10 cellular contexts compared by ENCODE assay signal in genomic region chr7:112995091-112995824, GRCh38.
DNase-seq lines count a peak whose midpoint lies in the region; ATAC-seq and TF ChIP-seq lines count a peak whose summit lies in the region.
"Had no signal": no experiment of that assay in that cellular context is flagged by ENCODE, and none has a peak within 500 bp of the region (broad histone marks: within the 10 kb centered on the region; RNA-seq: fewer than 3 reads in every experiment).

No MANE protein-coding gene starts in this region.

- peaks cover 8% of the 10 kb centered on the region in 2 donors for H3K4me1 ChIP-seq in thoracic aorta (ENCODE audit: control insufficient read depth in 1 of 2, low read depth in 2 of 2)

- H3K4me3 ChIP-seq in thoracic aorta: peak overlapping the region; percentile 22

- no peaks in the 10 kb centered on the region for H3K9me3 ChIP-seq in thoracic aorta

- H3K27ac ChIP-seq in thoracic aorta: peak overlapping the region; percentile 11 to 48

- DNase-seq in HK-2 (ENCODE audit: unreplicated experiment) (peak; percentile 21), astrocyte of the hippocampus (ENCODE audit: low read depth, low spot score) (peak; percentile 86), left cardiac atrium (no peak), thoracic aorta (ENCODE audit: low spot score) (no peak), DMS79 treated with DMSO at 0.1 percent for 48 hours (lab: John Stamatoyannopoulos, UW) (no peak)
- DNase-seq: DND-41, T-helper 2 cell had no signal

- no peak for TF ChIP-seq CTCF in thoracic aorta (IDR thresholded peaks at IDR 0.05)

- H3K36me3 ChIP-seq in thoracic aorta: no peaks in the 10 kb centered on the region

- no peaks in the 10 kb centered on the region for H3K27me3 ChIP-seq in thoracic aorta (replicated peaks; ENCODE audit: insufficient read depth)

- ATAC-seq in left cardiac atrium (peak; percentile 91 to 92), thoracic aorta (ENCODE audit: insufficient number of reproducible peaks, low FRiP score, low read depth) (peak; percentile 42), HG02885 (IDR thresholded peaks at IDR 0.05; ENCODE audit: poor library complexity, unreplicated experiment) (no peak), esophagus mucosa (no peak)
- ATAC-seq: stimulated activated effector memory CD8-positive, alpha-beta T cell treated with anti-CD3 and anti-CD28 coated beads, Interleukin-12 subunit alpha, Interleukin-12 subunit beta, amount 100 ng/mL, for 72 hours had no signal

- intact Hi-C loops in left cardiac atrium (cut with DNase I): no loop called here

Comparison
In these comparisons a context has a peak if more than half of its experiments do, and no peak if none do; other contexts are left out.
1. DNase-seq: peak in HK-2 (single experiment) and astrocyte of the hippocampus (single experiment); none in left cardiac atrium (single experiment), thoracic aorta (single experiment) and DMS79 treated with DMSO at 0.1 percent for 48 hours (single experiment).
2. ATAC-seq: peak in left cardiac atrium (2 of 2) and thoracic aorta (single experiment); none in HG02885 (single experiment) and esophagus mucosa (single experiment).